12 cellular contexts compared by ENCODE assay signal in the genomic region with DNA sequence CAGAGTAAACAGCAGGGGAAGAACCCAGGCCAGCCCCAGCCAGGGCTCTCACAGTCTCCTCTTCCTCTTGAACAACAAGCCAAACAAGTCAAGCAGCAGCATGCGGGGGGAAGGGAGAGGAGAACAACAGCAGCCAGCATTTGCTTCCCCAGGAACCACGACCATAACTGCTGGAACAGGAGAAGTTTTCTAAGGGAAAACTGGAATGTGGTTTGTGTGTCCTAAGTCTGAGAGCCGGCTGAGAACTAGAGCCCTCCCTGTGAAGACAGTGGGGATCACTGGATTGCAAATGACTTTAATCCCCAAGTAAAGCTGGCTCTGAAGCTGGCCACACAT. TPM values are rescaled to one million over a fixed set of nuclear protein-coding genes. Genes with fewer than 3 reads are reported as not detected.
DNase-seq lines count a peak whose midpoint lies in the region; ATAC-seq and TF ChIP-seq lines count a peak whose summit lies in the region.
"Had no signal": no experiment of that assay in that cellular context is flagged by ENCODE, and none has a peak within 500 bp of the region (broad histone marks: within the 10 kb centered on the region; RNA-seq: fewer than 3 reads in every experiment).

No MANE protein-coding gene starts in this region.

- H3K4me3 Mint-ChIP-seq in activated CD4-positive, alpha-beta T cell treated with anti-CD3 and anti-CD28 coated beads, Interleukin-2, amount 10 ng/mL, durations not matched to agents 7 days and 5 days: no peak overlapping the region
- no peak overlapping the region for H3K4me3 Mint-ChIP-seq in activated CD4-positive, alpha-beta T cell treated with anti-CD3 and anti-CD28 coated beads, Interleukin-2, amount 10 ng/mL, durations not matched to agents 24 days and 14 days
- H3K4me3 Mint-ChIP-seq in brain: no peak overlapping the region
- H3K4me3 Mint-ChIP-seq: activated CD4-positive, alpha-beta memory T cell treated with anti-CD3 and anti-CD28 coated beads for 36 hours had no signal

- no peaks in the 10 kb centered on the region for H3K9me3 Mint-ChIP-seq in activated CD4-positive, alpha-beta T cell treated with anti-CD3 and anti-CD28 coated beads, Interleukin-2, amount 10 ng/mL, durations not matched to agents 7 days and 5 days
- H3K9me3 Mint-ChIP-seq in activated CD4-positive, alpha-beta T cell treated with anti-CD3 and anti-CD28 coated beads, Interleukin-2, amount 10 ng/mL, durations not matched to agents 24 days and 14 days: no peaks in the 10 kb centered on the region
- no peaks in the 10 kb centered on the region for H3K9me3 Mint-ChIP-seq in brain
- H3K9me3 Mint-ChIP-seq: activated CD4-positive, alpha-beta memory T cell treated with anti-CD3 and anti-CD28 coated beads for 36 hours had no signal

- DNase-seq in activated CD4-positive, alpha-beta T cell treated with anti-CD3 and anti-CD28 coated beads, Interleukin-2, amount 10 ng/mL, durations not matched to agents 7 days and 5 days: no peak
- no peak for DNase-seq in activated CD4-positive, alpha-beta T cell treated with anti-CD3 and anti-CD28 coated beads, Interleukin-2, amount 10 ng/mL, durations not matched to agents 24 days and 14 days
- DNase-seq in mucosa of gallbladder (ENCODE audit: low spot score) (peak; percentile 77), inferior parietal cortex (ENCODE audit: extremely low spot score) (no peak), foreskin keratinocyte (no peak)
- DNase-seq: activated CD4-positive, alpha-beta memory T cell treated with anti-CD3 and anti-CD28 coated beads for 36 hours; GF-D8; NCI-H2171 had no signal

- peaks cover 4% of the 10 kb centered on the region for H3K36me3 Mint-ChIP-seq in activated CD4-positive, alpha-beta T cell treated with anti-CD3 and anti-CD28 coated beads, Interleukin-2, amount 10 ng/mL, durations not matched to agents 7 days and 5 days (ENCODE audit: low read depth)
- peaks cover 7% of the 10 kb centered on the region for H3K36me3 Mint-ChIP-seq in activated CD4-positive, alpha-beta T cell treated with anti-CD3 and anti-CD28 coated beads, Interleukin-2, amount 10 ng/mL, durations not matched to agents 24 days and 14 days (ENCODE audit: low read depth)
- peaks cover 22% of the 10 kb centered on the region for H3K36me3 Mint-ChIP-seq in brain

- POLR2A ChIA-PET in activated CD4-positive, alpha-beta T cell treated with anti-CD3 and anti-CD28 coated beads, Interleukin-2, amount 10 ng/mL, durations not matched to agents 7 days and 5 days (lab: Charles Lee): no interaction called here

- H3K27ac ChIP-seq in temporal lobe (ENCODE audit: low read depth, low read length): peak overlapping the region; percentile 82
- H3K27ac ChIP-seq in foreskin keratinocyte: no peak overlapping the region

- TF ChIP-seq CTCF in brain (conservative IDR thresholded peaks at IDR 0.05): no peak
- no peak for TF ChIP-seq CTCF in foreskin keratinocyte (conservative IDR thresholded peaks at IDR 0.05)

- peak overlapping the region; percentile 36 for H3K27ac Mint-ChIP-seq in activated CD4-positive, alpha-beta T cell treated with anti-CD3 and anti-CD28 coated beads, Interleukin-2, amount 10 ng/mL, durations not matched to agents 7 days and 5 days
- no peak overlapping the region for H3K27ac Mint-ChIP-seq in activated CD4-positive, alpha-beta T cell treated with anti-CD3 and anti-CD28 coated beads, Interleukin-2, amount 10 ng/mL, durations not matched to agents 24 days and 14 days
- peak overlapping the region in 4 of 5 experiments; percentile 24 to 77 (median 62) for H3K27ac Mint-ChIP-seq in brain
- H3K27ac Mint-ChIP-seq: activated CD4-positive, alpha-beta memory T cell treated with anti-CD3 and anti-CD28 coated beads for 36 hours had no signal

- H3K4me1 Mint-ChIP-seq in activated CD4-positive, alpha-beta T cell treated with anti-CD3 and anti-CD28 coated beads, Interleukin-2, amount 10 ng/mL, durations not matched to agents 7 days and 5 days: peaks cover 24% of the 10 kb centered on the region
- H3K4me1 Mint-ChIP-seq in activated CD4-positive, alpha-beta T cell treated with anti-CD3 and anti-CD28 coated beads, Interleukin-2, amount 10 ng/mL, durations not matched to agents 24 days and 14 days: peaks cover 13% of the 10 kb centered on the region
- peaks cover 32% of the 10 kb centered on the region for H3K4me1 Mint-ChIP-seq in brain

- CTCF ChIA-PET in activated CD4-positive, alpha-beta T cell treated with anti-CD3 and anti-CD28 coated beads, Interleukin-2, amount 10 ng/mL, durations not matched to agents 7 days and 5 days (lab: Charles Lee): no interaction called here

- intact Hi-C loops in activated CD4-positive, alpha-beta T cell treated with anti-CD3 and anti-CD28 coated beads, Interleukin-2, amount 10 ng/mL, durations not matched to agents 24 days and 14 days (cut with micrococcal nuclease): no loop called here

- no peaks in the 10 kb centered on the region for H3K27me3 ChIP-seq in foreskin keratinocyte

- no peaks in the 10 kb centered on the region for H3K27me3 Mint-ChIP-seq in activated CD4-positive, alpha-beta T cell treated with anti-CD3 and anti-CD28 coated beads, Interleukin-2, amount 10 ng/mL, durations not matched to agents 7 days and 5 days
- H3K27me3 Mint-ChIP-seq in activated CD4-positive, alpha-beta T cell treated with anti-CD3 and anti-CD28 coated beads, Interleukin-2, amount 10 ng/mL, durations not matched to agents 24 days and 14 days: no peaks in the 10 kb centered on the region
- H3K27me3 Mint-ChIP-seq in brain: no peaks in the 10 kb centered on the region
- H3K27me3 Mint-ChIP-seq: activated CD4-positive, alpha-beta memory T cell treated with anti-CD3 and anti-CD28 coated beads for 36 hours had no signal

- ATAC-seq in GM19023 (IDR thresholded peaks at IDR 0.05; ENCODE audit: unreplicated experiment) (no peak), foreskin keratinocyte (no peak)
- ATAC-seq: SK-N-SH treated with all-trans-retinoic acid at 6 μM for 48 hours had no signal

- no peaks in the 10 kb centered on the region for H3K4me1 ChIP-seq in foreskin keratinocyte

RNA-seq across cellular contexts. Expression of a gene that starts 48.2 kb away (rescaled TPM):
- total RNA-seq in activated CD4-positive, alpha-beta T cell treated with anti-CD3 and anti-CD28 coated beads, Interleukin-2, amount 10 ng/mL, durations not matched to agents 7 days and 5 days: 10 to 100 TPM; 22.6 to 25.5 TPM
- total RNA-seq in activated CD4-positive, alpha-beta T cell treated with anti-CD3 and anti-CD28 coated beads, Interleukin-2, amount 10 ng/mL, durations not matched to agents 24 days and 14 days: 27.0 and 35.3 TPM in 2 replicates
- polyA plus RNA-seq in brain (ENCODE audit: insufficient read depth, low read depth, low replicate concordance) (99.6 TPM), foreskin keratinocyte (3.6 and 4.6 TPM in 2 replicates)
- total RNA-seq in mucosa of gallbladder (109 TPM), temporal lobe (16.7 TPM), foreskin keratinocyte (4.0 and 4.5 TPM in 2 replicates)
